In the genomic region with DNA sequence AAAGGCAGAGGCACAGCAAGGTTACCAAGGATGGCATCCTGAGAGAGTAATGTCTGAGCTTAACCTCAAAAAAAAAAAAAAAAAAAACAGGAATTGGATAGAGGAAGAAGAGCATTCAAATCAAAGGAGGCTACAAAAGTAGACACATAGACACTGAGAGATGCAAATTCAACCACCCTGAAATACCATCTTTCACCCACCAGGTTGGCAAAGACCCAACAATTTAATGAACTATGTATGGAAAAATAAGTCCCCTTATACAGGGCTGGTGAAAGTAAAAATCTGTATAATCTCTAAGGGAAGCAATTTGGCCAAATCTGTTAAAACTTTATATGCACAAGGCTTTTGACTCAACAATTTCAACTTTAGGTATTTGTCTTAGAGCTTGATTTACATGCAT, we compare ENCODE assay signal across 22 cellular contexts. TPM values are rescaled to one million over a fixed set of nuclear protein-coding genes. Genes with fewer than 3 reads are reported as not detected.
DNase-seq lines count a peak whose midpoint lies in the region; ATAC-seq and TF ChIP-seq lines count a peak whose summit lies in the region.
"Had no signal": no experiment of that assay in that cellular context is flagged by ENCODE, and none has a peak within 500 bp of the region (broad histone marks: within the 10 kb centered on the region; RNA-seq: fewer than 3 reads in every experiment).

No MANE protein-coding gene starts in this region.

- H3K27me3 Mint-ChIP-seq in CD8-positive, alpha-beta T cell (ENCODE audit: low read depth), result no peaks in the 10 kb centered on the region
- H3K27me3 Mint-ChIP-seq: activated CD4-positive, alpha-beta T cell treated with anti-CD3 and anti-CD28 coated beads, Interleukin-2, amount 10 ng/mL, durations not matched to agents 7 days and 5 days had no signal

- H3K9ac ChIP-seq in PC-3 (ENCODE audit: low read length), result no peak overlapping the region
- H3K9ac ChIP-seq: GM23248, neural progenitor cell had no signal

- POLR2A ChIA-PET in CD8-positive, alpha-beta T cell (lab: Charles Lee), result no interaction called here
- POLR2A ChIA-PET in OCI-LY7 (lab: Charles Lee) (interaction anchor here (0.6 to 2.2 kb wide), 10 partner anchors 10 to 397 kb away, joined by 3 to 11 read pairs (median 4); a partner anchor contains a TSS), PC-3 (lab: Charles Lee; ENCODE audit: unreplicated experiment) (no interaction called here)

- H3K9me2 ChIP-seq in OCI-LY7 (ENCODE audit: insufficient read depth, low read length), result no peaks in the 10 kb centered on the region
- H3K9me2 ChIP-seq in hepatocyte (replicated peaks; ENCODE audit: insufficient read depth), result no peaks in the 10 kb centered on the region
- H3K9me2 ChIP-seq in PC-3 (replicated peaks; ENCODE audit: low read length), result no peaks in the 10 kb centered on the region

- no peaks in the 10 kb centered on the region for H3K9me3 ChIP-seq in CD8-positive, alpha-beta T cell (ENCODE audit: low read length)
- H3K9me3 ChIP-seq in OCI-LY7 (ENCODE audit: low read length) (no peaks in the 10 kb centered on the region), hepatocyte (ENCODE audit: low read depth) (no peaks in the 10 kb centered on the region), PC-3 (ENCODE audit: low read length) (no peaks in the 10 kb centered on the region)
- H3K9me3 ChIP-seq: lower lobe of right lung, psoas muscle, vagina had no signal

- H3K9me3 Mint-ChIP-seq in CD8-positive, alpha-beta T cell, result no peaks in the 10 kb centered on the region
- H3K9me3 Mint-ChIP-seq: activated CD4-positive, alpha-beta T cell treated with anti-CD3 and anti-CD28 coated beads, Interleukin-2, amount 10 ng/mL, durations not matched to agents 7 days and 5 days; neural progenitor cell; stimulated activated effector memory CD8-positive, alpha-beta T cell treated with anti-CD3 and anti-CD28 coated beads, Interleukin-12 subunit alpha, Interleukin-12 subunit beta, amount 100 ng/mL, for 72 hours had no signal

- intact Hi-C loops in CD8-positive, alpha-beta T cell (cut with DNase I, micrococcal nuclease), result loop anchor here in 1 of 2 experiments (10.0 kb wide), 1 partner anchor 698 kb away; no protein-coding TSS in a partner anchor
- intact Hi-C loops in OCI-LY7 (cut with micrococcal nuclease; ENCODE audit: unreplicated experiment) (loop anchor here (5.0 kb wide), 2 partner anchors 640 to 1320 kb away; a partner anchor contains a TSS), PC-3 (cut with micrococcal nuclease) (no loop called here)

- H2AFZ ChIP-seq in OCI-LY7 (ENCODE audit: low read length), result no peak overlapping the region
- no peak overlapping the region for H2AFZ ChIP-seq in hepatocyte
- no peak overlapping the region for H2AFZ ChIP-seq in PC-3 (ENCODE audit: low read length)
- H2AFZ ChIP-seq: GM23248, neural progenitor cell had no signal

- H3K36me3 ChIP-seq in CD8-positive, alpha-beta T cell (ENCODE audit: insufficient read depth, low read length), result no peaks in the 10 kb centered on the region
- H3K36me3 ChIP-seq in OCI-LY7 (ENCODE audit: insufficient read depth, low read length) (peaks cover 4% of the 10 kb centered on the region; the same call in 1 of the 2 replicates), hepatocyte (replicated peaks; ENCODE audit: insufficient read depth, low read depth) (no peaks in the 10 kb centered on the region), PC-3 (ENCODE audit: low read depth, low read length) (no peaks in the 10 kb centered on the region)
- H3K36me3 ChIP-seq: lower lobe of right lung, neural progenitor cell, vagina had no signal

- no peaks in the 10 kb centered on the region; the same call in 1 of the 2 replicates for H4K20me1 ChIP-seq in OCI-LY7 (ENCODE audit: insufficient read depth, low read length)
- no peaks in the 10 kb centered on the region for H4K20me1 ChIP-seq in hepatocyte (ENCODE audit: insufficient read depth, poor library complexity, severe bottlenecking)
- no peaks in the 10 kb centered on the region for H4K20me1 ChIP-seq in PC-3 (ENCODE audit: low read length)

- BruUV-seq in OCI-LY7 (replicated peaks; lab: Mats Ljungman, UMichigan) (no TSS peak), PC-3 (replicated peaks; lab: Mats Ljungman, UMichigan) (no TSS peak)

- no peak for TF ChIP-seq CTCF in CD8-positive, alpha-beta T cell (IDR thresholded peaks at IDR 0.05)
- TF ChIP-seq CTCF in OCI-LY7 (conservative IDR thresholded peaks at IDR 0.05; ENCODE audit: low read length), result no peak
- no peak for TF ChIP-seq CTCF in hepatocyte (IDR thresholded peaks at IDR 0.05; ENCODE audit: poor library complexity)
- TF ChIP-seq CTCF in PC-3 (conservative IDR thresholded peaks at IDR 0.05; ENCODE audit: low read depth, low read length), result no peak

- H3K4me2 ChIP-seq in OCI-LY7 (ENCODE audit: low read length) (peak overlapping the region; percentile 82), hepatocyte (peak overlapping the region; percentile 80), PC-3 (ENCODE audit: low read length) (no peak overlapping the region)
- H3K4me2 ChIP-seq: neural progenitor cell had no signal

- no peak overlapping the region for H3K4me3 Mint-ChIP-seq in CD8-positive, alpha-beta T cell
- H3K4me3 Mint-ChIP-seq: activated CD4-positive, alpha-beta T cell treated with anti-CD3 and anti-CD28 coated beads, Interleukin-2, amount 10 ng/mL, durations not matched to agents 7 days and 5 days; neural progenitor cell; stimulated activated effector memory CD8-positive, alpha-beta T cell treated with anti-CD3 and anti-CD28 coated beads, Interleukin-12 subunit alpha, Interleukin-12 subunit beta, amount 100 ng/mL, for 72 hours had no signal

- H3K79me2 ChIP-seq in OCI-LY7 (ENCODE audit: insufficient read depth, low read depth, low read length), result peaks cover 63% of the 10 kb centered on the region
- peaks cover 87% of the 10 kb centered on the region for H3K79me2 ChIP-seq in hepatocyte
- peaks cover 75% of the 10 kb centered on the region for H3K79me2 ChIP-seq in PC-3 (ENCODE audit: low read length)

- no peaks in the 10 kb centered on the region for H3K27me3 ChIP-seq in CD8-positive, alpha-beta T cell (ENCODE audit: insufficient read depth, low read length)
- H3K27me3 ChIP-seq in hepatocyte (no peaks in the 10 kb centered on the region), PC-3 (ENCODE audit: low read length) (no peaks in the 10 kb centered on the region)
- H3K27me3 ChIP-seq: neural progenitor cell, vagina had no signal

- in situ Hi-C loops in KBM-7 (cut with MboI; ENCODE audit: low pct_unique_long_range_greater_than_20kb, low sequenced_read_pairs), result no loop called here

- no peaks in the 10 kb centered on the region for H3F3A ChIP-seq in PC-3 (ENCODE audit: low read length, unreplicated experiment)

- no peak for DNase-seq in CD8-positive, alpha-beta T cell
- DNase-seq in KBM-7 (peak; percentile 36), OCI-LY7 (ENCODE audit: low spot score) (peak; percentile 68), hepatocyte (ENCODE audit: low spot score) (no peak), NCI-H128 (lab: John Stamatoyannopoulos, UW; ENCODE audit: unreplicated experiment) (no peak), PC-3 (no peak)
- no peak for DNase-seq in stimulated activated naive CD4-positive, alpha-beta T cell (lab: John Stamatoyannopoulos, UW)
- DNase-seq: activated CD4-positive, alpha-beta T cell treated with anti-CD3 and anti-CD28 coated beads, Interleukin-2, amount 10 ng/mL, durations not matched to agents 7 days and 5 days; DND-41; effector CD4-positive, alpha-beta T cell; foreskin melanocyte; GM23248; hypothalamus; lower lobe of right lung; NCI-H1436 treated with DMSO at 0.1 percent for 48 hours; NCI-H524; psoas muscle; stimulated activated CD4-positive, alpha-beta T cell treated with anti-CD3 and anti-CD28 coated beads, Interleukin-1b, Interleukin-23, amount 100 ng/mL, for 48 hours had no signal

- H3K4me1 Mint-ChIP-seq in CD8-positive, alpha-beta T cell (ENCODE audit: low read depth), result peaks cover 31% of the 10 kb centered on the region

- H3K4me1 ChIP-seq in CD8-positive, alpha-beta T cell (ENCODE audit: insufficient read depth, low read length), result peaks cover 9% of the 10 kb centered on the region
- peaks cover 61% of the 10 kb centered on the region for H3K4me1 ChIP-seq in OCI-LY7 (ENCODE audit: insufficient read depth, low read length, poor library complexity, severe bottlenecking)
- peaks cover 28% of the 10 kb centered on the region for H3K4me1 ChIP-seq in hepatocyte (ENCODE audit: insufficient read depth)
- peaks cover 32% of the 10 kb centered on the region for H3K4me1 ChIP-seq in PC-3 (ENCODE audit: insufficient read depth, low read length)
- H3K4me1 ChIP-seq: neural progenitor cell had no signal

- H3K4me3 ChIP-seq in CD8-positive, alpha-beta T cell (ENCODE audit: low read depth, low read length), result no peak overlapping the region
- peak overlapping the region; percentile 84 for H3K4me3 ChIP-seq in OCI-LY7 (ENCODE audit: low read depth, low read length, poor library complexity, severe bottlenecking)
- H3K4me3 ChIP-seq in hepatocyte, result no peak overlapping the region
- H3K4me3 ChIP-seq in PC-3 (ENCODE audit: low read length), result no peak overlapping the region
- H3K4me3 ChIP-seq: GM23248, lower lobe of right lung, neural progenitor cell, psoas muscle, skin epidermis, vagina had no signal

- CTCF ChIA-PET in CD8-positive, alpha-beta T cell (lab: Charles Lee), result no interaction called here
- CTCF ChIA-PET in OCI-LY7 (lab: Charles Lee; ENCODE audit: unreplicated experiment) (interaction anchor here (0.5 to 1.0 kb wide), 2 partner anchors 150 to 158 kb away, joined by 3 read pairs; no protein-coding TSS in a partner anchor), PC-3 (lab: Charles Lee) (no interaction called here)

- no peaks in the 10 kb centered on the region for H3K36me3 Mint-ChIP-seq in CD8-positive, alpha-beta T cell
- H3K36me3 Mint-ChIP-seq: stimulated activated effector memory CD8-positive, alpha-beta T cell treated with anti-CD3 and anti-CD28 coated beads, Interleukin-12 subunit alpha, Interleukin-12 subunit beta, amount 100 ng/mL, for 72 hours had no signal

- no peak for ATAC-seq in CD8-positive, alpha-beta T cell
- no peak for ATAC-seq in PC-3
- ATAC-seq: lower lobe of right lung; psoas muscle; stimulated activated effector memory CD8-positive, alpha-beta T cell treated with anti-CD3 and anti-CD28 coated beads, Interleukin-12 subunit alpha, Interleukin-12 subunit beta, amount 100 ng/mL, for 72 hours had no signal

- peak overlapping the region; percentile 32 for H3K27ac Mint-ChIP-seq in CD8-positive, alpha-beta T cell
- H3K27ac Mint-ChIP-seq: activated CD4-positive, alpha-beta T cell treated with anti-CD3 and anti-CD28 coated beads, Interleukin-2, amount 10 ng/mL, durations not matched to agents 7 days and 5 days; neural progenitor cell; stimulated activated effector memory CD8-positive, alpha-beta T cell treated with anti-CD3 and anti-CD28 coated beads, Interleukin-12 subunit alpha, Interleukin-12 subunit beta, amount 100 ng/mL, for 72 hours had no signal

- H3K27ac ChIP-seq in CD8-positive, alpha-beta T cell (ENCODE audit: low read depth, low read length), result no peak overlapping the region
- H3K27ac ChIP-seq in OCI-LY7 (ENCODE audit: low read depth, low read length, poor library complexity, severe bottlenecking), result peak overlapping the region; percentile 85
- H3K27ac ChIP-seq in hepatocyte, result peak overlapping the region; percentile 38
- H3K27ac ChIP-seq in PC-3 (ENCODE audit: low read length), result no peak overlapping the region
- H3K27ac ChIP-seq: GM23248, lower lobe of right lung, neural progenitor cell, psoas muscle, skin epidermis, vagina had no signal

RNA-seq across cellular contexts. Expression of a gene that starts 4.9 kb away (rescaled TPM):
- total RNA-seq in CD8-positive, alpha-beta T cell, result 10 to 100 TPM; 11.1 to 12.3 TPM
- 21.2 and 23.8 TPM in 2 replicates for total RNA-seq in OCI-LY7 (2014; rRNA removed; shearing (Covaris generic))
- total RNA-seq in OCI-LY7 (2022) (37.5 and 38.6 TPM in 2 replicates), hepatocyte (83.0 and 102 TPM in 2 replicates), PC-3 (2014; rRNA removed) (17.7 and 22.9 TPM in 2 replicates)
- 33.8 and 43.1 TPM in 2 replicates for polyA plus RNA-seq in hepatocyte

Comparison
In these comparisons a context has a peak if more than half of its experiments do, and no peak if none do; other contexts are left out.
1. DNase-seq: peak in KBM-7 (single experiment) and OCI-LY7 (single experiment); none in CD8-positive, alpha-beta T cell (0 of 7), hepatocyte (single experiment), NCI-H128 (single experiment), stimulated activated naive CD4-positive, alpha-beta T cell (0 of 6) and PC-3 (single experiment).
2. H3K27ac ChIP-seq: peak in OCI-LY7 (single experiment) and hepatocyte (single experiment); none in CD8-positive, alpha-beta T cell (single experiment) and PC-3 (single experiment).